In genomic region chr2:187855689-187856088, GRCh38 we compare ENCODE assay signal across 21 cellular contexts.
"Had no signal": no experiment of that assay in that cellular context is flagged by ENCODE, and none has a peak within 500 bp of the region (broad histone marks: within the 10 kb centered on the region; RNA-seq: fewer than 3 reads in every experiment).

No MANE protein-coding gene starts in this region.

- DNase-seq: islet precursor cell; left ventricle myocardium superior; midbrain; mucosa of descending colon; naive thymus-derived CD4-positive, alpha-beta T cell; ovary; retina; right cardiac atrium; stimulated activated CD4-positive, alpha-beta T cell treated with anti-CD3 and anti-CD28 coated beads, Interleukin-12 subunit alpha, Interleukin-12 subunit beta, amount 100 ng/mL, for 4 hours; stimulated activated CD4-positive, alpha-beta T cell treated with anti-CD3 and anti-CD28 coated beads, Interleukin-15, amount 100 ng/mL, for 24 hours; stimulated activated CD4-positive, alpha-beta T cell treated with anti-CD3 and anti-CD28 coated beads, Interleukin-2, amount 100 ng/mL, for 24 hours; stimulated activated CD4-positive, alpha-beta T cell treated with anti-CD3 and anti-CD28 coated beads, Interleukin-4, amount 100 ng/mL, for 1 hour; stimulated activated naive B cell treated with anti-CD40 and anti-IgM and Interleukin-4, amounts not matched to agents 10 μg/mL and 1 μg/mL and 100 μg/mL, for 72 hours; stimulated activated naive CD8-positive, alpha-beta T cell treated with anti-CD3 and anti-CD28 coated beads, Interleukin-15, Interleukin-2, amounts not matched to agents 100 U/mL and 50 U/mL, for 24 hours; stomach; testis; thyroid gland; transverse colon; uterus had no signal

- ATAC-seq: left ventricle myocardium superior; mucosa of descending colon; naive thymus-derived CD4-positive, alpha-beta T cell; natural killer cell treated with Interleukin-12 subunit alpha and Interleukin-12 subunit beta and Interleukin-15 and Interleukin-18, amount 100 ng/mL, for 72 hours; right cardiac atrium; sciatic nerve; stimulated activated naive B cell treated with anti-CD40 and anti-IgM and Interleukin-4, amounts not matched to agents 10 μg/mL and 1 μg/mL and 100 μg/mL, for 72 hours; stimulated activated naive CD8-positive, alpha-beta T cell treated with anti-CD3 and anti-CD28 coated beads, Interleukin-15, Interleukin-2, amounts not matched to agents 100 U/mL and 50 U/mL, for 24 hours had no signal
